8 cellular contexts compared by ENCODE assay signal in genomic region chr17:41813039-41813680, GRCh38. TPM values are rescaled to one million over a fixed set of nuclear protein-coding genes. Genes with fewer than 3 reads are reported as not detected.
DNase-seq lines count a peak whose midpoint lies in the region; ATAC-seq and TF ChIP-seq lines count a peak whose summit lies in the region.

No MANE protein-coding gene starts in this region.

- H3K36me3 Mint-ChIP-seq in MCF 10A (ENCODE audit: insufficient read depth, unreplicated experiment) = peaks cover 28% of the 10 kb centered on the region

- ATAC-seq in left ventricle myocardium superior (no peak), upper lobe of left lung (ENCODE audit: low FRiP score in 2 of 2) (no peak)

- DNase-seq in cardiac muscle cell (ENCODE audit: low read depth in 1 of 2, low spot score in 1 of 2) = no peak
- DNase-seq in left ventricle myocardium superior = no peak
- no peak for DNase-seq in MCF 10A (ENCODE audit: unreplicated experiment)
- DNase-seq in upper lobe of left lung = peak in 1 of 2 donors; percentile 85
- no peak for DNase-seq in C1 segment of cervical spinal cord (lab: John Stamatoyannopoulos, UW)
- DNase-seq in CD1c-positive myeloid dendritic cell (ENCODE audit: extremely low spot score) = no peak
- no peak for DNase-seq in stimulated activated CD4-positive, alpha-beta T cell treated with anti-CD3 and anti-CD28 coated beads, Interleukin-4, amount 100 ng/mL, for 1 hour

- TF ChIP-seq POLR2A in upper lobe of left lung (IDR thresholded peaks at IDR 0.05) = no peak

- H3K9me3 Mint-ChIP-seq in MCF 10A (ENCODE audit: unreplicated experiment) = no peaks in the 10 kb centered on the region

- POLR2A ChIA-PET in MCF 10A (lab: Yijun Ruan, JAX) = interaction anchor here (1.0 to 24.1 kb wide), 7 partner anchors 10 to 124 kb away, joined by 4 to 599 read pairs (median 14); partner anchors contain the start of genes EIF1, JUP and KLHL11

- H3K4me1 Mint-ChIP-seq in MCF 10A (ENCODE audit: insufficient read depth, unreplicated experiment) = peaks cover 19% of the 10 kb centered on the region

- no peaks in the 10 kb centered on the region for H3K9me3 ChIP-seq in cardiac muscle cell (ENCODE audit: low read depth)
- H3K9me3 ChIP-seq in mesodermal cell (ENCODE audit: control insufficient read depth, low read length) = no peaks in the 10 kb centered on the region
- no peaks in the 10 kb centered on the region for H3K9me3 ChIP-seq in upper lobe of left lung

- peak overlapping the region; percentile 85 for H3K27ac Mint-ChIP-seq in MCF 10A (ENCODE audit: low read depth, unreplicated experiment)

- TF ChIP-seq CTCF in cardiac muscle cell (IDR thresholded peaks at IDR 0.05; ENCODE audit: low read depth, low read length) = no peak
- no peak for TF ChIP-seq CTCF in MCF 10A (IDR thresholded peaks at IDR 0.05; ENCODE audit: unreplicated experiment)
- TF ChIP-seq CTCF in upper lobe of left lung (IDR thresholded peaks at IDR 0.05) = no peak

- peak overlapping the region; percentile 95 for H3K4me3 Mint-ChIP-seq in MCF 10A (ENCODE audit: unreplicated experiment)

- H3K27ac ChIP-seq in cardiac muscle cell (peak overlapping the region; percentile 80), mesodermal cell (ENCODE audit: low read depth, low read length, severe bottlenecking) (peak overlapping the region; percentile 89), upper lobe of left lung (peak overlapping the region; percentile 34 to 81 (median 70))

- H3K27me3 ChIP-seq in cardiac muscle cell = no peaks in the 10 kb centered on the region
- H3K27me3 ChIP-seq in upper lobe of left lung = peaks cover 0 to 6% (median 0%) of the 10 kb centered on the region in 4 donors

- peaks cover 3% of the 10 kb centered on the region for H3K36me3 ChIP-seq in cardiac muscle cell
- H3K36me3 ChIP-seq in mesodermal cell (ENCODE audit: control insufficient read depth, insufficient read depth, low read length) = peaks cover 44% of the 10 kb centered on the region
- no peaks in the 10 kb centered on the region for H3K36me3 ChIP-seq in upper lobe of left lung

- 0% methylated on average over 15 to 17 of the region's 20 CpGs for WGBS in mesodermal cell (ENCODE audit: insufficient coverage in 2 of 2), 2 experiments
- 32 to 44% methylated on average over 13 to 20 of the region's 20 CpGs for WGBS in upper lobe of left lung, 2 donors

- H3K4me3 ChIP-seq in cardiac muscle cell (peak overlapping the region; percentile 92), mesodermal cell (ENCODE audit: extremely low read depth, insufficient read depth, low read length, poor library complexity, severe bottlenecking) (peak overlapping the region; percentile 86), upper lobe of left lung (peak overlapping the region; percentile 46 to 88 (median 65))

- intact Hi-C loops in left ventricle myocardium superior (cut with micrococcal nuclease) (no loop called here), MCF 10A (cut with micrococcal nuclease) (loop anchor here (2.0 kb wide), 1 partner anchor 52 kb away; the partner anchor contains the start of gene KLHL11)

- BruUV-seq in MCF 10A (replicated peaks; lab: Mats Ljungman, UMichigan) = no TSS peak

- H3K4me1 ChIP-seq in cardiac muscle cell (ENCODE audit: low read depth) (peaks cover 18% of the 10 kb centered on the region), mesodermal cell (ENCODE audit: control insufficient read depth, insufficient read depth, low read length, poor library complexity, severe bottlenecking) (peaks cover 9% of the 10 kb centered on the region), upper lobe of left lung (peaks cover 29 to 35% (median 32%) of the 10 kb centered on the region in 4 donors)

- CTCF ChIA-PET in MCF 10A (lab: Yijun Ruan, JAX) = no interaction called here

- H3K27me3 Mint-ChIP-seq in MCF 10A (ENCODE audit: insufficient read depth, unreplicated experiment) = no peaks in the 10 kb centered on the region

- TF ChIP-seq EP300 in upper lobe of left lung (IDR thresholded peaks at IDR 0.05) = no peak

RNA-seq across cellular contexts. Expression of gene FKBP10, which starts 0.4 kb away (rescaled TPM):
- total RNA-seq in cardiac muscle cell (265 and 336 TPM in 2 replicates), left ventricle myocardium superior (10.2 TPM), MCF 10A (2022) (142 and 159 TPM in 2 replicates), upper lobe of left lung (10 to 100 TPM in 5 of 6 donors, 1 to 10 TPM in 1; 8.9 to 59.7 (median 29.3) TPM)
- polyA plus RNA-seq in cardiac muscle cell = 113 and 165 TPM in 2 replicates
- polyA plus RNA-seq in mesodermal cell (2013, experiment 1 of 2) = 380 TPM
- polyA plus RNA-seq in mesodermal cell (2013, experiment 2 of 2) = 318 TPM

RNA-seq across cellular contexts. Expression of gene P3H4, which starts 1.4 kb away (rescaled TPM):
- total RNA-seq in cardiac muscle cell (118 and 153 TPM in 2 replicates), left ventricle myocardium superior (7.0 TPM), MCF 10A (2022) (36.4 and 41.5 TPM in 2 replicates), upper lobe of left lung (10 to 100 TPM in 2 of 6 donors, 1 to 10 TPM in 4; 5.8 to 26.2 (median 8.9) TPM)
- polyA plus RNA-seq in cardiac muscle cell = 137 and 138 TPM in 2 replicates
- polyA plus RNA-seq in mesodermal cell (2013, experiment 1 of 2) = 51.8 TPM
- polyA plus RNA-seq in mesodermal cell (2013, experiment 2 of 2) = 41.0 TPM

RNA-seq across cellular contexts. Expression of gene NT5C3B, which starts 22.9 kb away (rescaled TPM):
- total RNA-seq in cardiac muscle cell (164 and 190 TPM in 2 replicates), left ventricle myocardium superior (19.3 TPM), MCF 10A (2022) (59.8 and 65.1 TPM in 2 replicates), upper lobe of left lung (10 to 100 TPM; 35.1 to 61.8 (median 37.5) TPM)
- polyA plus RNA-seq in cardiac muscle cell = 221 and 222 TPM in 2 replicates
- 72.1 TPM for polyA plus RNA-seq in mesodermal cell (2013, experiment 1 of 2)
- polyA plus RNA-seq in mesodermal cell (2013, experiment 2 of 2) = 61.6 TPM

RNA-seq across cellular contexts. Expression of gene KLHL10, which starts 24.5 kb away (rescaled TPM):
- total RNA-seq in cardiac muscle cell (0.36 TPM in 1 of 2 replicates, not detected in the other), left ventricle myocardium superior (0.12 TPM), MCF 10A (2022) (not detected in 2 replicates), upper lobe of left lung (1 to 10 TPM in 1 of 6 donors, under 1 TPM in 2, not detected in 3; 0.17 to 1.1 (median 0.37) TPM)
- 0.14 TPM in 1 of 2 replicates, not detected in the other for polyA plus RNA-seq in cardiac muscle cell
- polyA plus RNA-seq in mesodermal cell (2013, experiment 1 of 2) = 0.41 TPM
- polyA plus RNA-seq in mesodermal cell (2013, experiment 2 of 2) = not detected

RNA-seq across cellular contexts. Expression of gene JUP, which starts 26.6 kb away (rescaled TPM):
- total RNA-seq in cardiac muscle cell (296 and 359 TPM in 2 replicates), left ventricle myocardium superior (217 TPM), MCF 10A (2022) (112 and 131 TPM in 2 replicates), upper lobe of left lung (100 to 1,000 TPM; 120 to 241 (median 143) TPM)
- 160 and 206 TPM in 2 replicates for polyA plus RNA-seq in cardiac muscle cell
- 133 TPM for polyA plus RNA-seq in mesodermal cell (2013, experiment 1 of 2)
- polyA plus RNA-seq in mesodermal cell (2013, experiment 2 of 2) = 116 TPM
